1 cellular context compared by ENCODE assay signal in genomic region chr20:37179671-37180524, GRCh38.
A peak's percentile ranks its signal among the peaks of the same experiment; 100 is the strongest.
TF ChIP-seq lines count a peak whose summit lies in the region.

No MANE protein-coding gene starts in this region.

TF ChIP-seq in IMR-90, 13 proteins besides CTCF, POLR2A, EP300 and RAD21 (continued from another document):
- TF ChIP-seq USF2 (IDR thresholded peaks at IDR 0.05; ENCODE audit: low read depth, low read length) (no peak), ELK1 (IDR thresholded peaks at IDR 0.05; ENCODE audit: borderline replicate concordance, low read depth, low read length) (no peak), MXI1 (IDR thresholded peaks at IDR 0.05; ENCODE audit: borderline replicate concordance, low read depth, low read length) (peak; percentile 87)
